In the genomic region with DNA sequence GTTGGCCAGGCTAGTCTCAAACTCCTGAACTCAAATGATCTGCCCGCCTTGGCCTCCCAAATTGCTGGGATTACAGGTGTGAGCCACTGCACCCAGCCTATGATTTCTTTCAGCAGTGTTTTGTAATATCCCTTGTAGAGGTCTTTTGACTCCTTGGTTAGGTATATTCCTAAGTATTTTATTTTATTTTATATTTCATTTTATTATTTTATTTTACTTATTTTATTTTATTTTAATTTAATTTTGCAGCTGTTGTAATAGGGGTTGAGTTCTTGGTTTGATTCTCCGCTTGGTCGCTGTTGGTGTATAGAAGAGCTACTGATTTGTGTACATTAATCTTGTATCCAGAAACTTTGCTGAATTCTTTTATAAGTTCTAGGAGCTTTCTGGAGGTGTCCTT, we compare ENCODE assay signal across 3 cellular contexts. TPM values are rescaled to one million over a fixed set of nuclear protein-coding genes. Genes with fewer than 3 reads are reported as not detected.
DNase-seq lines count a peak whose midpoint lies in the region; ATAC-seq and TF ChIP-seq lines count a peak whose summit lies in the region.
"Not testable (repeated sequence)": the region's sequence is repeated elsewhere in the genome, so short reads cannot be mapped to it uniquely, and the experiment has no call there.

No MANE protein-coding gene starts in this region.

- H2BK120ac ChIP-seq in neuronal stem cell (ENCODE audit: low read depth, low read length): not testable (repeated sequence)

- not testable (repeated sequence) for H3K23ac ChIP-seq in neuronal stem cell (ENCODE audit: low read depth, low read length, poor library complexity)

- H3K9me3 Mint-ChIP-seq in WTC11; effector memory CD8-positive, alpha-beta T cell: not testable (repeated sequence)

- not testable (repeated sequence) for DNase-seq in WTC11 (ENCODE audit: low spot score); effector memory CD8-positive, alpha-beta T cell; neuronal stem cell (ENCODE audit: low spot score)

- H4K91ac ChIP-seq in neuronal stem cell (ENCODE audit: low read depth, low read length, poor library complexity): not testable (repeated sequence)

- H4K8ac ChIP-seq in neuronal stem cell (ENCODE audit: low read depth, low read length): not testable (repeated sequence)

- not testable (repeated sequence) for H3K4me3 ChIP-seq in neuronal stem cell (ENCODE audit: low read length in 2 of 2)

- H2BK12ac ChIP-seq in neuronal stem cell (ENCODE audit: low read length): not testable (repeated sequence)

- not testable (repeated sequence) for H3K27ac Mint-ChIP-seq in WTC11
- peak overlapping the region; percentile 9 to 32 for H3K27ac Mint-ChIP-seq in effector memory CD8-positive, alpha-beta T cell

- not testable (repeated sequence) for H3K27me3 Mint-ChIP-seq in WTC11 (ENCODE audit: low read depth); effector memory CD8-positive, alpha-beta T cell

- H3K4ac ChIP-seq in neuronal stem cell (ENCODE audit: low read length): not testable (repeated sequence)

- H3K79me1 ChIP-seq in neuronal stem cell (ENCODE audit: low read depth, low read length): not testable (repeated sequence)

- H2BK15ac ChIP-seq in neuronal stem cell (ENCODE audit: low read length): not testable (repeated sequence)

- not testable (repeated sequence) for H3K4me1 Mint-ChIP-seq in WTC11; effector memory CD8-positive, alpha-beta T cell (ENCODE audit: low read depth in 2 of 2)

- CTCF ChIA-PET in WTC11 (lab: Charles Lee): not testable (repeated sequence)

- H2AFZ ChIP-seq in neuronal stem cell (ENCODE audit: low read length): not testable (repeated sequence)

- TF ChIP-seq CTCF in WTC11 (IDR thresholded peaks at IDR 0.05): not testable (repeated sequence)

- not testable (repeated sequence) for H2BK5ac ChIP-seq in neuronal stem cell (ENCODE audit: low read length)

- not testable (repeated sequence) for H3K9ac ChIP-seq in neuronal stem cell (ENCODE audit: low read depth, low read length, poor library complexity)

- peaks cover 14 to 93% of the 10 kb centered on the region in 2 donors for H3K36me3 ChIP-seq in neuronal stem cell (replicated peaks in 1 of 2; ENCODE audit: control insufficient read depth in 2 of 2, insufficient read depth in 2 of 2, low read length in 2 of 2)

- not testable (repeated sequence) for H3K9me3 ChIP-seq in neuronal stem cell (replicated peaks in 1 of 2; ENCODE audit: control insufficient read depth in 2 of 2, insufficient read depth in 1 of 2, low read depth in 1 of 2, low read length in 2 of 2)

- H3K27ac ChIP-seq in neuronal stem cell (replicated peaks; ENCODE audit: low read length): not testable (repeated sequence)

- H3K27me3 ChIP-seq in neuronal stem cell (ENCODE audit: control insufficient read depth in 3 of 3, insufficient read depth in 3 of 3, low read depth in 1 of 3, low read length in 3 of 3): not testable (repeated sequence)

- ATAC-seq in WTC11; effector memory CD8-positive, alpha-beta T cell (replicated peaks): not testable (repeated sequence)

- H3K14ac ChIP-seq in neuronal stem cell (ENCODE audit: low read length): not testable (repeated sequence)

- not testable (repeated sequence) for H3K4me3 Mint-ChIP-seq in WTC11; effector memory CD8-positive, alpha-beta T cell

- H3K36me3 Mint-ChIP-seq in WTC11: not testable (repeated sequence)
- H3K36me3 Mint-ChIP-seq in effector memory CD8-positive, alpha-beta T cell (ENCODE audit: insufficient read depth): peaks cover 38% of the 10 kb centered on the region

- peak overlapping the region; percentile 11 for H3K4me2 ChIP-seq in neuronal stem cell (ENCODE audit: insufficient read depth, low read length, poor library complexity, severe bottlenecking)

- H3K18ac ChIP-seq in neuronal stem cell (ENCODE audit: low read length): not testable (repeated sequence)

- no CpG with 5 or more reads among the region's 3 CpGs for WGBS in neuronal stem cell (ENCODE audit: extremely low coverage in 2 of 2, insufficient read length in 2 of 2, insufficient replicate concordance in 1 of 2), 2 donors

- H3K4me1 ChIP-seq in neuronal stem cell (ENCODE audit: control insufficient read depth in 2 of 2, insufficient read depth in 1 of 2, low read depth in 1 of 2, low read length in 2 of 2): not testable (repeated sequence)

- POLR2A ChIA-PET in WTC11 (lab: Charles Lee): not testable (repeated sequence)

- not testable (repeated sequence) for H2AK5ac ChIP-seq in neuronal stem cell (ENCODE audit: low read depth, low read length)

TF ChIP-seq in WTC11, 78 proteins besides CTCF, POLR2A, EP300 and RAD21:
- peak; percentile 92 for TF ChIP-seq HMGA2 (CRISPR knock-in tag; IDR thresholded peaks at IDR 0.05)

RNA-seq across cellular contexts. Expression of gene GNE, which starts 18.6 kb away (rescaled TPM):
- 4.6 to 9.0 TPM (median 8.9 TPM) in 3 replicates for total RNA-seq in WTC11 (2021)
- 13.5 TPM for polyA plus RNA-seq in neuronal stem cell (2013, experiment 1 of 2)
- polyA plus RNA-seq in neuronal stem cell (2013, experiment 2 of 2): 13.8 TPM

RNA-seq across cellular contexts. Expression of gene CLTA, which starts 49.0 kb away (rescaled TPM):
- 213 to 220 TPM (median 220 TPM) in 3 replicates for total RNA-seq in WTC11 (2021)
- 191 TPM for polyA plus RNA-seq in neuronal stem cell (2013, experiment 1 of 2)
- 183 TPM for polyA plus RNA-seq in neuronal stem cell (2013, experiment 2 of 2)
